8 cellular contexts compared by ENCODE assay signal in genomic region chr1:18956189-18957135, GRCh38. TPM values are rescaled to one million over a fixed set of nuclear protein-coding genes. Genes with fewer than 3 reads are reported as not detected.
DNase-seq lines count a peak whose midpoint lies in the region; ATAC-seq and TF ChIP-seq lines count a peak whose summit lies in the region.

Gene IFFO2 (minus strand): TSS chr1:18956676. CDS start chr1:18956332, 344 bp downstream.

- no peaks in the 10 kb centered on the region for H3K9me3 Mint-ChIP-seq in CD8-positive, alpha-beta T cell

- H3K36me3 ChIP-seq in CD8-positive, alpha-beta T cell (ENCODE audit: insufficient read depth, low read length), result no peaks in the 10 kb centered on the region
- no peaks in the 10 kb centered on the region for H3K36me3 ChIP-seq in endocrine pancreas (ENCODE audit: control insufficient read depth, insufficient read depth, low read length)

- H3K4me1 ChIP-seq in CD8-positive, alpha-beta T cell (ENCODE audit: insufficient read depth, low read length), result peaks cover 58% of the 10 kb centered on the region
- peaks cover 5% of the 10 kb centered on the region for H3K4me1 ChIP-seq in endocrine pancreas (ENCODE audit: control insufficient read depth, insufficient read depth, low read length)

- peak; percentile 82 for ATAC-seq in CD8-positive, alpha-beta T cell
- ATAC-seq in GM19452 (IDR thresholded peaks at IDR 0.05; ENCODE audit: unreplicated experiment), result peak; percentile 51
- peak; percentile 57 for ATAC-seq in HG03571 (IDR thresholded peaks at IDR 0.05; ENCODE audit: unreplicated experiment)

- peak within 1 kb of the TSS; percentile 32 for H3K9ac ChIP-seq in endocrine pancreas (ENCODE audit: control insufficient read depth, insufficient read depth, low read length)

- H3K4me3 Mint-ChIP-seq in CD8-positive, alpha-beta T cell, result peak within 1 kb of the TSS; percentile 96

- TF ChIP-seq CTCF in CD8-positive, alpha-beta T cell (IDR thresholded peaks at IDR 0.05), result no peak

- CTCF ChIA-PET in CD8-positive, alpha-beta T cell (lab: Charles Lee), result interaction anchor here (0.8 to 7.9 kb wide), 10 partner anchors 15 to 49 kb away, joined by 3 to 47 read pairs (median 4); no protein-coding TSS in a partner anchor

- H3K27me3 ChIP-seq in CD8-positive, alpha-beta T cell (ENCODE audit: insufficient read depth, low read length), result no peaks in the 10 kb centered on the region
- H3K27me3 ChIP-seq in endocrine pancreas (ENCODE audit: control insufficient read depth, insufficient read depth, low read length), result no peaks in the 10 kb centered on the region

- peak within 1 kb of the TSS; percentile 52 for H3K27ac ChIP-seq in CD8-positive, alpha-beta T cell (ENCODE audit: low read depth, low read length)

- no peaks in the 10 kb centered on the region for H3K9me3 ChIP-seq in CD8-positive, alpha-beta T cell (ENCODE audit: low read length)
- H3K9me3 ChIP-seq in endocrine pancreas (ENCODE audit: control insufficient read depth, low read length), result no peaks in the 10 kb centered on the region

- no peaks in the 10 kb centered on the region for H3K27me3 Mint-ChIP-seq in CD8-positive, alpha-beta T cell (ENCODE audit: low read depth)

- intact Hi-C loops in CD8-positive, alpha-beta T cell (cut with DNase I, micrococcal nuclease), result loop anchor here (1.0 to 10.0 kb wide), 8 partner anchors 8 to 641 kb away; partner anchors contain the start of gene ALDH4A1 (in 1 of the 2)

- H3K4me1 Mint-ChIP-seq in CD8-positive, alpha-beta T cell (ENCODE audit: low read depth), result peaks cover 60% of the 10 kb centered on the region

- peak; percentile 96 to 100 (median 99) for DNase-seq in CD8-positive, alpha-beta T cell
- peak; percentile 84 for DNase-seq in NOMO-1 treated with DMSO at 0.1 percent for 48 hours (lab: John Stamatoyannopoulos, UW; ENCODE audit: unreplicated experiment)
- peak; percentile 94 for DNase-seq in activated CD8-positive, alpha-beta memory T cell treated with anti-CD3 and anti-CD28 coated beads, Interleukin-2, amount 50 U/mL, for 1 hour (ENCODE audit: extremely low read depth)
- peak; percentile 99 for DNase-seq in mesenteric fat pad (ENCODE audit: low spot score)
- peak; percentile 99 for DNase-seq in stimulated activated CD8-positive, alpha-beta memory T cell treated with anti-CD3 and anti-CD28 coated beads, Interleukin-12 subunit alpha, Interleukin-12 subunit beta, amount 100 ng/mL, for 4 hours (ENCODE audit: low read depth)

- peaks cover 6% of the 10 kb centered on the region for H3K36me3 Mint-ChIP-seq in CD8-positive, alpha-beta T cell

- POLR2A ChIA-PET in CD8-positive, alpha-beta T cell (lab: Charles Lee), result interaction anchor here (0.8 to 5.1 kb wide), 13 partner anchors 9 to 118 kb away, joined by 3 to 72 read pairs (median 5); partner anchors contain the start of gene ALDH4A1

- peak within 1 kb of the TSS; percentile 97 for H3K27ac Mint-ChIP-seq in CD8-positive, alpha-beta T cell

- H3K4me3 ChIP-seq in CD8-positive, alpha-beta T cell (ENCODE audit: low read depth, low read length), result peak within 1 kb of the TSS; percentile 66
- H3K4me3 ChIP-seq in endocrine pancreas (ENCODE audit: control insufficient read depth, insufficient read depth, low read length), result no peak within 1 kb of the TSS

RNA-seq across cellular contexts. Expression of gene IFFO2, which starts in this region (rescaled TPM):
- 100 to 1,000 TPM in 1 of 2 experiments, 10 to 100 TPM in 1; 92.6 to 107 TPM for total RNA-seq in CD8-positive, alpha-beta T cell
- total RNA-seq in mesenteric fat pad, result 10.1 TPM
